7 cellular contexts compared by ENCODE assay signal in the genomic region with DNA sequence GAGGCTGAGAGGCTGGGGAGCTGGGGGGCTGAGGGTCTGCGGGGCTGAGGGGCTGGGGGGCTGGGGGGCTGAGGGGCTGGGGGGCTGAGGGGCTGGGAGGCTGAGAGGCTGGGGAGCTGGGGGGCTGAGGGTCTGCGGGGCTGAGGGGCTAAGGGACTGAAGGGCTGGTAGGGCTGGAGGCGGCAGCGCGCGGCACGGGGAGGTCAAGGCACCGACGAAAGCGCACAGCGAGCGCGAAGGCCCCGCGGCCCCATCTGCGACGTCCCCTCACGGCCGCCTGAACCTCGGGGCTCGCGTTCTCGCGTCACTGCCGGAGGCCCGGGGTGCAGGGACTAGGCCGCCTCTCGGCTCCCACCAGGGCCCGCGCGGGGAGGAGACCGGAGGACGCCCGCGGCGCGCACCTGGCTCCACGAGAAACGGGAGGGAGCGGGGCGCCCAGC. TPM values are rescaled to one million over a fixed set of nuclear protein-coding genes. Genes with fewer than 3 reads are reported as not detected.
DNase-seq lines count a peak whose midpoint lies in the region; ATAC-seq and TF ChIP-seq lines count a peak whose summit lies in the region.

No MANE protein-coding gene starts in this region.

- H3K27me3 Mint-ChIP-seq in activated naive CD8-positive, alpha-beta T cell = no peaks in the 10 kb centered on the region

- intact Hi-C loops in lower leg skin (cut with DNase I; ENCODE audit: low total_unique reads) = no loop called here
- intact Hi-C loops in vagina (cut with DNase I) = no loop called here

- no peaks in the 10 kb centered on the region for H3K27me3 ChIP-seq in vagina

- H3K4me3 Mint-ChIP-seq in activated naive CD8-positive, alpha-beta T cell = peak overlapping the region; percentile 53

- no peaks in the 10 kb centered on the region for H3K9me3 ChIP-seq in vagina

- in situ Hi-C loops in KBM-7 (cut with MboI; ENCODE audit: low pct_unique_long_range_greater_than_20kb, low sequenced_read_pairs) = no loop called here

- no peak overlapping the region for H3K27ac Mint-ChIP-seq in activated naive CD8-positive, alpha-beta T cell

- ATAC-seq in GM19043 (IDR thresholded peaks at IDR 0.05; ENCODE audit: low read depth, unreplicated experiment) = peak; percentile 19
- ATAC-seq in HG02973 (IDR thresholded peaks at IDR 0.05; ENCODE audit: unreplicated experiment) = peak; percentile 18

- H3K36me3 ChIP-seq in vagina = peaks cover 0 to 28% of the 10 kb centered on the region in 2 donors

- peaks cover 58% of the 10 kb centered on the region for H3K4me1 ChIP-seq in vagina

- H3K4me3 ChIP-seq in lower leg skin (ENCODE audit: low read depth, poor library complexity, severe bottlenecking) (peak overlapping the region; percentile 70), vagina (peak overlapping the region; percentile 83 to 97)

- H3K27ac ChIP-seq in vagina = peak overlapping the region; percentile 86

- H3K9me3 Mint-ChIP-seq in activated naive CD8-positive, alpha-beta T cell (ENCODE audit: low read depth) = no peaks in the 10 kb centered on the region

- no peak for DNase-seq in lower leg skin (ENCODE audit: low spot score in 2 of 2)
- DNase-seq in vagina (ENCODE audit: extremely low spot score in 2 of 2) = no peak
- DNase-seq in activated effector memory CD4-positive, alpha-beta T cell treated with Interleukin-2 at 50 U/mL for 16 hours = no peak
- DNase-seq in KBM-7 = no peak

- 0 to 1% methylated on average over 25 to 27 of the region's 41 CpGs for WGBS in lower leg skin, 2 donors

- no peak for TF ChIP-seq POLR2A in lower leg skin (IDR thresholded peaks at IDR 0.05)
- no peak for TF ChIP-seq POLR2A in vagina (IDR thresholded peaks at IDR 0.05)

- H3K4me1 Mint-ChIP-seq in activated naive CD8-positive, alpha-beta T cell (ENCODE audit: low read depth) = peaks cover 24% of the 10 kb centered on the region

- no peak for TF ChIP-seq CTCF in lower leg skin (IDR thresholded peaks at IDR 0.05)
- no peak for TF ChIP-seq CTCF in vagina (IDR thresholded peaks at IDR 0.05)

- H3K36me3 Mint-ChIP-seq in activated naive CD8-positive, alpha-beta T cell = no peaks in the 10 kb centered on the region

RNA-seq across cellular contexts. Expression of gene INTS11, which starts 0.4 kb away (rescaled TPM):
- 100 to 1,000 TPM; 101 to 185 (median 105) TPM for total RNA-seq in lower leg skin
- total RNA-seq in vagina = 142 TPM

RNA-seq across cellular contexts. Expression of gene CPTP, which starts 0.5 kb away (rescaled TPM):
- total RNA-seq in lower leg skin (10 to 100 TPM; 51.0 to 62.9 (median 57.4) TPM), vagina (20.9 TPM)

RNA-seq across cellular contexts. Expression of gene TAS1R3, which starts 7.0 kb away (rescaled TPM):
- 1 to 10 TPM in 2 of 4 donors, under 1 TPM in 2; 0.38 to 1.4 (median 0.79) TPM for total RNA-seq in lower leg skin
- 0.74 TPM for total RNA-seq in vagina

RNA-seq across cellular contexts. Expression of gene PUSL1, which starts 15.7 kb away (rescaled TPM):
- total RNA-seq in lower leg skin (10 to 100 TPM; 42.3 to 62.1 (median 53.7) TPM), vagina (31.2 TPM)

RNA-seq across cellular contexts. Expression of gene ACAP3, which starts 16.4 kb away (rescaled TPM):
- 100 to 1,000 TPM in 3 of 4 donors, 10 to 100 TPM in 1; 98.8 to 189 (median 115) TPM for total RNA-seq in lower leg skin
- total RNA-seq in vagina = 68.5 TPM
